ENCODE assay signal across 28 cellular contexts in the genomic region with DNA sequence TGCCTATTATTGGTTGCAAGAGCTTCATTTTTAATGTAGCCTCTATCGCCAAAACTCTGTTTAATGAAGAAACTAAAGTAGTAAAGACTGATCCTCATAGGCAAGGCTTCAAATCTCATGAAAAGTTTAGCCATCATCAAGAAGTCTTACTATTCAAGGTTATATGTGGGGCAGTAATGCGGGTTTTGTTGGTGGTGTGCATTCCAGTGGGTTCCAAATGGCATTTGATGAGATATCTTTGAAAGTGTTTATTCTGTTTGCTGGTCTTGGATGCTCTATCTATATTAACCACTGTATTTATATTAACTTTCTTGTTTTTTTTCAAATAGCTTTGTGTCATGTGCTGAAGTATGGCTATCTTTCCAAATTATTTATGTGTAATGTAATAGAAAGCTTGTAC.
"Had no signal": no experiment of that assay in that cellular context is flagged by ENCODE, and none has a peak within 500 bp of the region (broad histone marks: within the 10 kb centered on the region; RNA-seq: fewer than 3 reads in every experiment).

No MANE protein-coding gene starts in this region.

- ATAC-seq: effector memory CD8-positive, alpha-beta T cell; foreskin keratinocyte; gastrocnemius medialis; gastroesophageal sphincter; heart left ventricle; heart right ventricle had no signal

- H3K27me3 Mint-ChIP-seq: dendritic cell treated with granulocyte-macrophage colony-stimulating factor and Interleukin-4, amounts not matched to agents 40 ng/mL and 50 ng/mL, for 4 days had no signal

- H2AFZ ChIP-seq: hepatocyte had no signal

- H3K9me3 Mint-ChIP-seq: dendritic cell treated with granulocyte-macrophage colony-stimulating factor and Interleukin-4, amounts not matched to agents 40 ng/mL and 50 ng/mL, for 4 days had no signal

- H3K79me2 ChIP-seq: hepatocyte had no signal

- FAIRE-seq: endometrium, endothelial cell of umbilical vein, frontal cortex had no signal

- H3K4me1 ChIP-seq: colonic mucosa, esophagus muscularis mucosa, esophagus squamous epithelium, foreskin keratinocyte, gastrocnemius medialis, gastroesophageal sphincter, heart left ventricle, heart right ventricle had no signal

- H3K36me3 ChIP-seq: colonic mucosa, esophagus muscularis mucosa, esophagus squamous epithelium, gastrocnemius medialis, gastroesophageal sphincter, heart left ventricle, heart right ventricle had no signal

- DNase-seq: colonic mucosa; cortex of kidney; dermis blood vessel endothelial cell; dorsolateral prefrontal cortex; effector CD4-positive, alpha-beta T cell; effector CD8-positive, alpha-beta T cell; effector memory CD4-positive, alpha-beta T cell; effector memory CD8-positive, alpha-beta T cell; endodermal cell; erythroblast; esophagus squamous epithelium; foreskin fibroblast; foreskin keratinocyte; foreskin melanocyte; gastrocnemius medialis; glutamatergic neuron; head of caudate nucleus; heart left ventricle; heart right ventricle had no signal

- H3K27ac Mint-ChIP-seq: dendritic cell treated with granulocyte-macrophage colony-stimulating factor and Interleukin-4, amounts not matched to agents 40 ng/mL and 50 ng/mL, for 4 days; effector memory CD8-positive, alpha-beta T cell; endodermal cell had no signal

- H3K4me3 Mint-ChIP-seq: dendritic cell treated with granulocyte-macrophage colony-stimulating factor and Interleukin-4, amounts not matched to agents 40 ng/mL and 50 ng/mL, for 4 days; effector memory CD8-positive, alpha-beta T cell; endodermal cell had no signal

- H3K9me3 ChIP-seq: colonic mucosa, esophagus muscularis mucosa, esophagus squamous epithelium, gastrocnemius medialis, gastroesophageal sphincter had no signal

- H3K4me3 ChIP-seq: colonic mucosa, coronary artery, dorsolateral prefrontal cortex, esophagus muscularis mucosa, esophagus squamous epithelium, gastrocnemius medialis, gastroesophageal sphincter, heart left ventricle, heart right ventricle, hepatocyte had no signal

- H3K4me2 ChIP-seq: hepatocyte had no signal

- H3K4me1 Mint-ChIP-seq: endodermal cell had no signal

- H3K27ac ChIP-seq: colonic mucosa, coronary artery, dorsolateral prefrontal cortex, epithelial cell of prostate, esophagus muscularis mucosa, esophagus squamous epithelium, foreskin keratinocyte, gastrocnemius medialis, gastroesophageal sphincter, heart left ventricle, heart right ventricle, hepatocyte had no signal

- H3K27me3 ChIP-seq: colonic mucosa, dorsolateral prefrontal cortex, esophagus muscularis mucosa, esophagus squamous epithelium, foreskin keratinocyte, gastrocnemius medialis, gastroesophageal sphincter, heart left ventricle, hepatocyte had no signal
